25 cellular contexts compared by ENCODE assay signal in the genomic region with DNA sequence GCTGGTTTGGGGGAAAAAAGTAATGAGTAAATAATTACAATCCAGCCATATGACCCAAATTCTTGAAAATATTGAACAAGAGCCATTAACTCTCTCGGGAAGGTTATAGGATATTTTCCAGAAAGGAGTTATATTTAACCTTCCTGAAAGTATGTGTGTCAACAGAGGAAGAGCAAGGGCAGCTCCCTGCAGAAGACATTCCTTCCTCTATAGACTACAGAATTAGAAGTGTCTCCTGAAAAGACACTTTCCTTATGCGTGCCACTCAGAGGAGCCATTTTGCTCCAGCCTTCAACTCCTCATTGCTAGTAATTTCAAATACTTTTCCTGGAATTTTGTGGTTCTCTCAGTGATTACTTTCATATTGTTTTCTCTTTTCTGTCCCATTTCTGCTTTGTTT.
"Had no signal": no experiment of that assay in that cellular context is flagged by ENCODE, and none has a peak within 500 bp of the region (broad histone marks: within the 10 kb centered on the region; RNA-seq: fewer than 3 reads in every experiment).

No MANE protein-coding gene starts in this region.

- H3K9me3 ChIP-seq: gastroesophageal sphincter, lower lobe of right lung, mucosa of descending colon, upper lobe of left lung, vagina had no signal

- H3K4me1 Mint-ChIP-seq: activated CD4-positive, alpha-beta T cell treated with anti-CD3 and anti-CD28 coated beads, Interleukin-2, amount 10 ng/mL, durations not matched to agents 24 days and 14 days; activated naive CD4-positive, alpha-beta T cell treated with anti-CD3 and anti-CD28 coated beads, Interleukin-2, amount 10 ng/mL, durations not matched to agents 7 days and 5 days; activated naive CD8-positive, alpha-beta T cell treated with anti-CD3 and anti-CD28 coated beads, Interleukin-2, amount 10 ng/mL, durations not matched to agents 7 days and 5 days; central memory CD8-positive, alpha-beta T cell; immature natural killer cell had no signal

- H3K27ac Mint-ChIP-seq: activated CD4-positive, alpha-beta memory T cell treated with anti-CD3 and anti-CD28 coated beads for 36 hours; activated CD4-positive, alpha-beta T cell treated with anti-CD3 and anti-CD28 coated beads, Interleukin-2, amount 10 ng/mL, durations not matched to agents 24 days and 14 days; activated naive CD4-positive, alpha-beta T cell treated with anti-CD3 and anti-CD28 coated beads, Interleukin-2, amount 10 ng/mL, durations not matched to agents 7 days and 5 days; activated naive CD8-positive, alpha-beta T cell treated with anti-CD3 and anti-CD28 coated beads, Interleukin-2, amount 10 ng/mL, durations not matched to agents 7 days and 5 days; activated T-helper 1 cell treated with anti-CD3 and anti-CD28 coated beads, Interleukin-12 subunit alpha, Interleukin-12 subunit beta, Interleukin-2, Interleukin-4 antibody, amounts not matched to agents 30 ng/mL and 10 ng/mL and 1 ng/mL, durations not matched to agents 14 hours and 24 hours and 36 hours; immature natural killer cell; natural killer cell treated with Interleukin-12 subunit alpha and Interleukin-12 subunit beta and Interleukin-15 and Interleukin-18, amount 100 ng/mL, for 72 hours had no signal

- H3K36me3 ChIP-seq: gastroesophageal sphincter, lower lobe of right lung, upper lobe of left lung, vagina had no signal

- H3K36me3 Mint-ChIP-seq: activated CD4-positive, alpha-beta memory T cell treated with anti-CD3 and anti-CD28 coated beads for 36 hours; activated naive CD4-positive, alpha-beta T cell treated with anti-CD3 and anti-CD28 coated beads, Interleukin-2, amount 10 ng/mL, durations not matched to agents 7 days and 5 days; activated naive CD8-positive, alpha-beta T cell treated with anti-CD3 and anti-CD28 coated beads, Interleukin-2, amount 10 ng/mL, durations not matched to agents 7 days and 5 days; immature natural killer cell; natural killer cell treated with Interleukin-12 subunit alpha and Interleukin-12 subunit beta and Interleukin-15 and Interleukin-18, amount 100 ng/mL, for 72 hours had no signal

- H3K4me1 ChIP-seq: lower lobe of right lung had no signal

- DNase-seq: activated CD4-positive, alpha-beta memory T cell treated with anti-CD3 and anti-CD28 coated beads for 36 hours; activated CD4-positive, alpha-beta T cell treated with anti-CD3 and anti-CD28 coated beads, Interleukin-2, amount 10 ng/mL, durations not matched to agents 24 days and 14 days; activated CD4-positive, CD25-positive, alpha-beta regulatory T cell treated with anti-CD3 and anti-CD28 coated beads, Interleukin-2, amount 50 U/mL, for 72 hours; activated CD8-positive, alpha-beta memory T cell treated with anti-CD3 and anti-CD28 coated beads, Interleukin-2, amount 50 U/mL, for 4 hours; activated gamma-delta T cell; activated naive CD4-positive, alpha-beta T cell treated with anti-CD3 and anti-CD28 coated beads, Interleukin-2, amount 10 ng/mL, durations not matched to agents 7 days and 5 days; activated naive CD8-positive, alpha-beta T cell treated with anti-CD3 and anti-CD28 coated beads, Interleukin-2, amount 10 ng/mL, durations not matched to agents 7 days and 5 days; activated T-cell treated with anti-CD3 and anti-CD28 coated beads, Interleukin-2, amount 50 U/mL, for 1 hour; amniotic stem cell; effector CD8-positive, alpha-beta T cell; hypothalamus; immature natural killer cell; kidney; lower lobe of right lung; mucosa of descending colon; right cardiac atrium; stimulated activated CD4-positive, alpha-beta T cell treated with anti-CD3 and anti-CD28 coated beads, Interleukin-2, amount 100 ng/mL, for 48 hours; stimulated activated naive CD4-positive, alpha-beta T cell treated with Interleukin-2 at 50 U/mL for 16 hours; T-helper 2 cell; upper lobe of left lung had no signal

- H3K27me3 Mint-ChIP-seq: activated CD4-positive, alpha-beta memory T cell treated with anti-CD3 and anti-CD28 coated beads for 36 hours; activated CD4-positive, alpha-beta T cell treated with anti-CD3 and anti-CD28 coated beads, Interleukin-2, amount 10 ng/mL, durations not matched to agents 24 days and 14 days; activated naive CD4-positive, alpha-beta T cell treated with anti-CD3 and anti-CD28 coated beads, Interleukin-2, amount 10 ng/mL, durations not matched to agents 7 days and 5 days; activated naive CD8-positive, alpha-beta T cell treated with anti-CD3 and anti-CD28 coated beads, Interleukin-2, amount 10 ng/mL, durations not matched to agents 7 days and 5 days; central memory CD8-positive, alpha-beta T cell; natural killer cell treated with Interleukin-12 subunit alpha and Interleukin-12 subunit beta and Interleukin-15 and Interleukin-18, amount 100 ng/mL, for 72 hours had no signal

- H3K4me3 ChIP-seq: gastroesophageal sphincter, lower lobe of right lung, mucosa of descending colon, upper lobe of left lung, vagina had no signal

- H3K9me3 Mint-ChIP-seq: activated CD4-positive, alpha-beta memory T cell treated with anti-CD3 and anti-CD28 coated beads for 36 hours; activated CD4-positive, alpha-beta T cell treated with anti-CD3 and anti-CD28 coated beads, Interleukin-2, amount 10 ng/mL, durations not matched to agents 24 days and 14 days; activated naive CD4-positive, alpha-beta T cell treated with anti-CD3 and anti-CD28 coated beads, Interleukin-2, amount 10 ng/mL, durations not matched to agents 7 days and 5 days; activated naive CD8-positive, alpha-beta T cell treated with anti-CD3 and anti-CD28 coated beads, Interleukin-2, amount 10 ng/mL, durations not matched to agents 7 days and 5 days; activated T-helper 1 cell treated with anti-CD3 and anti-CD28 coated beads, Interleukin-12 subunit alpha, Interleukin-12 subunit beta, Interleukin-2, Interleukin-4 antibody, amounts not matched to agents 30 ng/mL and 10 ng/mL and 1 ng/mL, durations not matched to agents 14 hours and 24 hours and 36 hours; central memory CD8-positive, alpha-beta T cell had no signal

- ATAC-seq: gastroesophageal sphincter; lower lobe of right lung; mucosa of descending colon; natural killer cell treated with Interleukin-12 subunit alpha and Interleukin-12 subunit beta and Interleukin-15 and Interleukin-18, amount 100 ng/mL, for 72 hours had no signal

- H3K4me3 Mint-ChIP-seq: activated CD4-positive, alpha-beta memory T cell treated with anti-CD3 and anti-CD28 coated beads for 36 hours; activated CD4-positive, alpha-beta T cell treated with anti-CD3 and anti-CD28 coated beads, Interleukin-2, amount 10 ng/mL, durations not matched to agents 24 days and 14 days; activated naive CD4-positive, alpha-beta T cell treated with anti-CD3 and anti-CD28 coated beads, Interleukin-2, amount 10 ng/mL, durations not matched to agents 7 days and 5 days; activated naive CD8-positive, alpha-beta T cell treated with anti-CD3 and anti-CD28 coated beads, Interleukin-2, amount 10 ng/mL, durations not matched to agents 7 days and 5 days; activated T-helper 1 cell treated with anti-CD3 and anti-CD28 coated beads, Interleukin-12 subunit alpha, Interleukin-12 subunit beta, Interleukin-2, Interleukin-4 antibody, amounts not matched to agents 30 ng/mL and 10 ng/mL and 1 ng/mL, durations not matched to agents 14 hours and 24 hours and 36 hours; central memory CD8-positive, alpha-beta T cell; immature natural killer cell; natural killer cell treated with Interleukin-12 subunit alpha and Interleukin-12 subunit beta and Interleukin-15 and Interleukin-18, amount 100 ng/mL, for 72 hours had no signal

- H3K27ac ChIP-seq: gastroesophageal sphincter, lower lobe of right lung, upper lobe of left lung, vagina had no signal

- H3K27me3 ChIP-seq: gastroesophageal sphincter, upper lobe of left lung, vagina had no signal
